Comparison of ENCODE assay signal across 13 cellular contexts in the genomic region with DNA sequence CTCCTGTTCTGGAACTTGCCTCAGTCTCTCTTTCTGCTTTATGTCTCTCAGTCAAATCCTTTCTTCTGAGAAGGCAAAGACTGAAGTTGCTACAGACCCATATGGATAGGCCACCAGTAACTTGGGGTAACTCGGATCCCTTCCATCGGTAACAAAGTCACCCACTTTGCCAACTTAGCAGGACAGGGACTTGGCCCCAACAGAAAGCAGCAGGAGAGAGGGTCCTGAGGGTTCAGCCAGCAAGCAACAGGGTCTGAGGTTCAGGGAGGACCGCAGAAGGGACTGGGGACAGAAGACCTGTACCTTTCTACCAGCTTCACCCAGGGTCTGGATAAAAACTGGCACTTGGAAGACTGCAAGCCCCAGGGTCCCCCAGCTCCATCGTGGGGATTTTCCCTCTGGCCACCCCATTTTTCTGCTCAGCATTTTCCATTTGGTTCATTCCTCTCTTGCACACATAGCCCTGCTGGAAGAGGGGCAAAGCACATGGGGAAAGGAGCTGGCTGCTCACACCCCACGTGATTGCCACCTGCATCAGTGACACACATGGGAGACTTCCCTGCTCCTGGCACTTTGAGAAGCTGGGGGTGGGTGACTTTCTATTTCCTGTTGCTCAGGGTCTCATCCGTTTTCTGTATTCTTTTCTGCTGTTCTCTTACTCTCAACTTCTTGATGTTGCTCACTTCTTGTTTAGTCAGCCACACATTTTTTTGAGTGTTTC. TPM values are rescaled to one million over a fixed set of nuclear protein-coding genes. Genes with fewer than 3 reads are reported as not detected.
DNase-seq lines count a peak whose midpoint lies in the region; ATAC-seq and TF ChIP-seq lines count a peak whose summit lies in the region.
"Had no signal": no experiment of that assay in that cellular context is flagged by ENCODE, and none has a peak within 500 bp of the region (broad histone marks: within the 10 kb centered on the region; RNA-seq: fewer than 3 reads in every experiment).

No MANE protein-coding gene starts in this region.

- no peaks in the 10 kb centered on the region for H3K9me3 Mint-ChIP-seq in T-helper 2 cell treated with Interferon-gamma antibody and Interleukin-4, amounts not matched to agents 5 μg/mL and 100 μg/mL, for 36 hours
- H3K9me3 Mint-ChIP-seq in activated T-cell treated with anti-CD3 and anti-CD28 coated beads, Interleukin-2, amount 50 U/mL, for 4 hours = no peaks in the 10 kb centered on the region
- H3K9me3 Mint-ChIP-seq: CD8-positive, alpha-beta memory T cell had no signal

- H3K4me1 Mint-ChIP-seq in T-helper 2 cell treated with Interferon-gamma antibody and Interleukin-4, amounts not matched to agents 5 μg/mL and 100 μg/mL, for 36 hours (ENCODE audit: low read depth) = peaks cover 3% of the 10 kb centered on the region
- peaks cover 9% of the 10 kb centered on the region for H3K4me1 Mint-ChIP-seq in activated T-cell treated with anti-CD3 and anti-CD28 coated beads, Interleukin-2, amount 50 U/mL, for 4 hours (ENCODE audit: low read depth)
- H3K4me1 Mint-ChIP-seq: CD8-positive, alpha-beta memory T cell had no signal

- no peak overlapping the region for H3K4me3 ChIP-seq in HFF-Myc (replicated peaks; ENCODE audit: low read depth, low read length)
- H3K4me3 ChIP-seq: lung had no signal

- DNase-seq in T-helper 2 cell treated with Interferon-gamma antibody and Interleukin-4, amounts not matched to agents 5 μg/mL and 100 μg/mL, for 36 hours (ENCODE audit: low spot score) = no peak
- DNase-seq in T-helper 2 cell (no peak), HFF-Myc (ENCODE audit: extremely low read depth, low read depth) (peak; percentile 6), dedifferentiated amniotic fluid mesenchymal stem cell (ENCODE audit: extremely low spot score) (no peak), NCI-H128 (lab: John Stamatoyannopoulos, UW; ENCODE audit: unreplicated experiment) (no peak), DMS 273 treated with DMSO at 0.1 percent for 48 hours (lab: John Stamatoyannopoulos, UW) (no peak)
- DNase-seq in activated T-cell treated with anti-CD3 and anti-CD28 coated beads, Interleukin-2, amount 50 U/mL, for 4 hours = no peak
- peak; percentile 27 to 33 for DNase-seq in stimulated activated CD4-positive, alpha-beta T cell treated with anti-CD3 and anti-CD28 coated beads, Interleukin-15, amount 100 ng/mL, for 48 hours (ENCODE audit: low read depth in 2 of 2)
- DNase-seq: activated effector memory CD4-positive, alpha-beta T cell treated with anti-CD3 and anti-CD28 coated beads, Interleukin-2, amount 50 U/mL, for 16 hours; brain microvascular endothelial cell; CD8-positive, alpha-beta memory T cell; GF-D8 had no signal

- peak; percentile 58 to 71 for ATAC-seq in activated T-cell treated with anti-CD3 and anti-CD28 coated beads, Interleukin-2, amount 50 U/mL, for 4 hours

- H3K4me3 Mint-ChIP-seq in T-helper 2 cell treated with Interferon-gamma antibody and Interleukin-4, amounts not matched to agents 5 μg/mL and 100 μg/mL, for 36 hours = no peak overlapping the region
- H3K4me3 Mint-ChIP-seq in activated T-cell treated with anti-CD3 and anti-CD28 coated beads, Interleukin-2, amount 50 U/mL, for 4 hours = no peak overlapping the region
- H3K4me3 Mint-ChIP-seq: CD8-positive, alpha-beta memory T cell had no signal

- peaks cover 12% of the 10 kb centered on the region for H3K27me3 Mint-ChIP-seq in T-helper 2 cell treated with Interferon-gamma antibody and Interleukin-4, amounts not matched to agents 5 μg/mL and 100 μg/mL, for 36 hours (ENCODE audit: low read depth)
- H3K27me3 Mint-ChIP-seq in activated T-cell treated with anti-CD3 and anti-CD28 coated beads, Interleukin-2, amount 50 U/mL, for 4 hours (ENCODE audit: low read depth) = peaks cover 18% of the 10 kb centered on the region

- H3K36me3 Mint-ChIP-seq in T-helper 2 cell treated with Interferon-gamma antibody and Interleukin-4, amounts not matched to agents 5 μg/mL and 100 μg/mL, for 36 hours (ENCODE audit: low read depth) = no peaks in the 10 kb centered on the region
- H3K36me3 Mint-ChIP-seq in activated T-cell treated with anti-CD3 and anti-CD28 coated beads, Interleukin-2, amount 50 U/mL, for 4 hours (ENCODE audit: insufficient read depth) = no peaks in the 10 kb centered on the region
- H3K36me3 Mint-ChIP-seq: CD8-positive, alpha-beta memory T cell had no signal

- H3K27ac Mint-ChIP-seq in T-helper 2 cell treated with Interferon-gamma antibody and Interleukin-4, amounts not matched to agents 5 μg/mL and 100 μg/mL, for 36 hours = peak overlapping the region; percentile 63
- H3K27ac Mint-ChIP-seq: CD8-positive, alpha-beta memory T cell had no signal

- TF ChIP-seq CTCF in HFF-Myc (IDR thresholded peaks at IDR 0.05; ENCODE audit: low read depth, low read length, missing control alignments) = no peak

RNA-seq across cellular contexts. Expression of a gene that starts 34.6 kb away (rescaled TPM):
- total RNA-seq in activated T-cell treated with anti-CD3 and anti-CD28 coated beads, Interleukin-2, amount 50 U/mL, for 4 hours = 1 to 10 TPM in 1 of 3 donors, under 1 TPM in 2; 0.61 to 1.3 (median 0.99) TPM

Comparison
In these comparisons a context has a peak if more than half of its experiments do, and no peak if none do; other contexts are left out.
1. DNase-seq: peak in HFF-Myc (single experiment) and stimulated activated CD4-positive, alpha-beta T cell treated with anti-CD3 and anti-CD28 coated beads, Interleukin-15, amount 100 ng/mL, for 48 hours (2 of 2); none in T-helper 2 cell treated with Interferon-gamma antibody and Interleukin-4, amounts not matched to agents 5 μg/mL and 100 μg/mL, for 36 hours (single experiment), T-helper 2 cell (0 of 5), activated T-cell treated with anti-CD3 and anti-CD28 coated beads, Interleukin-2, amount 50 U/mL, for 4 hours (single experiment), dedifferentiated amniotic fluid mesenchymal stem cell (single experiment), NCI-H128 (single experiment) and DMS 273 treated with DMSO at 0.1 percent for 48 hours (single experiment).